11 cellular contexts compared by ENCODE assay signal in the genomic region with DNA sequence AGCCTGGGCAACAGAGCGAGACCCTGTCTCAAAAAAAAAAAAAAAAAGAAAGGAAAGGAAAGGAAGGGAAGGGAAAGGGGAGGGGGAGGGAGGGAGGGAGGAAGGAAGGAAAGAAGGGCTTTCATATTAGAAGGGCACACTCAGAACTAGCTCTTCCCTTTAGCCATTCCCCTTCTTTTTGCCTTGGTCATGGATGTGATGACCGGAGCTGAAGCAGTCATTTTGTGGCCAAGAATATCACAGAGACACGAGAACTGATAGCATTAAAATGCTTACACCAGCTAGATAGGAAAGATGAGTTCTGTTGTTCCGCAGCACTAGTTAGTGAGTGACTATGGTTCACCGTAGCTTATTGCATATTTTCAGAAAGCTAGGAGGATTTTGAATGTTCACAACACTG.
"Had no signal": no experiment of that assay in that cellular context is flagged by ENCODE, and none has a peak within 500 bp of the region (broad histone marks: within the 10 kb centered on the region; RNA-seq: fewer than 3 reads in every experiment).

No MANE protein-coding gene starts in this region.

- H3K4me3 ChIP-seq: GM23248, GM23338, HAP-1 had no signal

- H3K9ac ChIP-seq: GM23248 had no signal

- H3K9me3 ChIP-seq: HAP-1 had no signal

- H3K27ac ChIP-seq: GM23248 had no signal

- H3K36me3 ChIP-seq: HAP-1 had no signal

- H2AFZ ChIP-seq: GM23248, GM23338 had no signal

- H3K4me1 ChIP-seq: HAP-1 had no signal

- ATAC-seq: GM23338, HCT116 had no signal

- FAIRE-seq: H1, H54 had no signal

- H3K4me2 ChIP-seq: GM23338 had no signal

- DNase-seq: GM23248, GOT3, H7, H9, HCEC 1CT, HFFc6 had no signal
